Comparison of ENCODE assay signal across 8 cellular contexts in the genomic region with DNA sequence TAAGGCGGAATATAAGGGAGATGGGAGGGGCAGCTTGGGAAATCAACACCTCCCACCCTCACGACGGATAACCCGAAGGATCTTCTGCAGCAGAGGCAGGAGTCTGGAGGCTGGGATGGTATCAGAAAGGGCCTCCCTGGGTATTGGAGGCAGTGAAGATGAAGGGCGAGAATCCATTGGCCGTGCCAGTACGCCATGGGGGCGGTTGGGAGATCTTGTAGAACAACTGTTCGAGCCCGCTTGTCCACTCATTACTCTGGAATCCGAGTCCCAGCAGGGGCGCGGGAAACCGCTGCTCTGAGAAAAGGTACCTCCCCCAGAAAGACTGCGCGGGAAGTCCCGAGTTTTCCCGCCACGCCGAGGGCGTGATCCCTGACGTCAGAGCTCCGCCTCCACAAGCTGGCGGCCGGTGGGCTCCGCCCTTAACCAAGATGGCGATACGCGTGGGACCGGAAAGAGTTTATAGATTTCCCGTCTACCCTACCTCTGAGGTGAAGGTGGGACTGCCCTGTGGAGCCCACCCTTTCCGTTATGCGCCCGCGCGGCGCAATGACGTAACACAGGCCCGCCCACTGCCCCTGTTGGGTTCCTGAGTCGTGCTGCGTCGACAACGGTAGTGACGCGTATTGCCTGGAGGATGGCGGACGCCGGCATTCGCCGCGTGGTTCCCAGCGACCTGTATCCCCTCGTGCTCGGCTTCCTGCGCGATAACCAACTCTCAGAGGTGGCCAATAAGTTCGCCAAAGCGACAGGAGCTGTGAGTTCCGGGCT. TPM values are rescaled to one million over a fixed set of nuclear protein-coding genes. Genes with fewer than 3 reads are reported as not detected.
DNase-seq lines count a peak whose midpoint lies in the region; ATAC-seq and TF ChIP-seq lines count a peak whose summit lies in the region.

Gene NOLC1 (plus strand): TSS at position 616 of the 771 bp plus-strand sequence. CDS start 22 bp downstream, at position 638.

- H3K4me3 ChIP-seq in SU-DHL-6 (ENCODE audit: insufficient read depth, low read length, poor library complexity, severe bottlenecking): peak within 1 kb of the TSS; percentile 95
- H3K4me3 ChIP-seq in osteoblast (ENCODE audit: insufficient read depth, low read length): peak within 1 kb of the TSS; percentile 95
- peak within 1 kb of the TSS; percentile 82 for H3K4me3 ChIP-seq in thoracic aorta

- H3K9me2 ChIP-seq in SU-DHL-6 (replicated peaks; ENCODE audit: insufficient read depth, low read length): no peaks in the 10 kb centered on the region

- H3K4me2 ChIP-seq in SU-DHL-6 (ENCODE audit: low read depth, low read length, poor library complexity, severe bottlenecking): peak within 1 kb of the TSS; percentile 90
- peak within 1 kb of the TSS; percentile 89 for H3K4me2 ChIP-seq in osteoblast (ENCODE audit: insufficient read depth, low read length)

- H3K79me2 ChIP-seq in SU-DHL-6 (ENCODE audit: insufficient read depth, low read length): peaks cover 48% of the 10 kb centered on the region
- peaks cover 53% of the 10 kb centered on the region for H3K79me2 ChIP-seq in osteoblast (ENCODE audit: insufficient read depth, low read length)

- H3K4me1 Mint-ChIP-seq in activated naive CD8-positive, alpha-beta T cell treated with anti-CD3 and anti-CD28 coated beads, Interleukin-2, amount 10 ng/mL, durations not matched to agents 7 days and 5 days: peaks cover 26% of the 10 kb centered on the region
- peaks cover 12% of the 10 kb centered on the region for H3K4me1 Mint-ChIP-seq in glutamatergic neuron (ENCODE audit: low read depth, unreplicated experiment)

- H3K9ac ChIP-seq in SU-DHL-6 (ENCODE audit: low read length): peak within 1 kb of the TSS; percentile 90

- H3K9me3 ChIP-seq in SU-DHL-6 (ENCODE audit: insufficient read depth, low read length) (no peaks in the 10 kb centered on the region), osteoblast (ENCODE audit: low read depth, low read length) (no peaks in the 10 kb centered on the region), thoracic aorta (no peaks in the 10 kb centered on the region)

- ATAC-seq in HG02678 (IDR thresholded peaks at IDR 0.05; ENCODE audit: unreplicated experiment): peak; percentile 94
- peak; percentile 97 for ATAC-seq in activated naive CD8-positive, alpha-beta T cell treated with anti-CD3 and anti-CD28 coated beads, Interleukin-2, amount 10 ng/mL, durations not matched to agents 7 days and 5 days (ENCODE audit: low read depth)
- peak; percentile 98 for ATAC-seq in thoracic aorta (ENCODE audit: insufficient number of reproducible peaks, low FRiP score, low read depth)

- H3K9me3 Mint-ChIP-seq in activated naive CD8-positive, alpha-beta T cell treated with anti-CD3 and anti-CD28 coated beads, Interleukin-2, amount 10 ng/mL, durations not matched to agents 7 days and 5 days: no peaks in the 10 kb centered on the region
- H3K9me3 Mint-ChIP-seq in glutamatergic neuron (ENCODE audit: unreplicated experiment): peaks cover 3% of the 10 kb centered on the region

- H3K27ac ChIP-seq in SU-DHL-6 (ENCODE audit: low read depth, low read length) (peak within 1 kb of the TSS; percentile 83), osteoblast (ENCODE audit: low read depth, low read length) (peak within 1 kb of the TSS; percentile 92), thoracic aorta (peak within 1 kb of the TSS; percentile 81 to 94)

- peaks cover 41% of the 10 kb centered on the region for H3K36me3 Mint-ChIP-seq in activated naive CD8-positive, alpha-beta T cell treated with anti-CD3 and anti-CD28 coated beads, Interleukin-2, amount 10 ng/mL, durations not matched to agents 7 days and 5 days
- no peaks in the 10 kb centered on the region for H3K36me3 Mint-ChIP-seq in glutamatergic neuron (ENCODE audit: unreplicated experiment)

- H3K4me1 ChIP-seq in osteoblast (ENCODE audit: insufficient read depth, low read length) (peaks cover 25% of the 10 kb centered on the region), thoracic aorta (ENCODE audit: control insufficient read depth in 1 of 2, low read depth in 2 of 2) (peaks cover 10 to 29% of the 10 kb centered on the region in 2 donors)

- H3F3A ChIP-seq in SU-DHL-6 (ENCODE audit: insufficient read depth): peaks cover 35% of the 10 kb centered on the region

- H4K20me1 ChIP-seq in SU-DHL-6 (ENCODE audit: low read depth, low read length) (peaks cover 9% of the 10 kb centered on the region), osteoblast (ENCODE audit: insufficient read depth, low read length) (peaks cover 30% of the 10 kb centered on the region)

- H3K27me3 ChIP-seq in SU-DHL-6 (ENCODE audit: low read length) (no peaks in the 10 kb centered on the region), osteoblast (ENCODE audit: insufficient read depth, low read length) (no peaks in the 10 kb centered on the region), thoracic aorta (replicated peaks; ENCODE audit: insufficient read depth) (no peaks in the 10 kb centered on the region)

- no peaks in the 10 kb centered on the region for H3K27me3 Mint-ChIP-seq in activated naive CD8-positive, alpha-beta T cell treated with anti-CD3 and anti-CD28 coated beads, Interleukin-2, amount 10 ng/mL, durations not matched to agents 7 days and 5 days
- no peaks in the 10 kb centered on the region for H3K27me3 Mint-ChIP-seq in glutamatergic neuron (ENCODE audit: unreplicated experiment)

- POLR2A ChIA-PET in activated naive CD8-positive, alpha-beta T cell treated with anti-CD3 and anti-CD28 coated beads, Interleukin-2, amount 10 ng/mL, durations not matched to agents 7 days and 5 days (lab: Charles Lee): interaction anchor here (0.6 to 2.9 kb wide), 12 partner anchors 13 to 361 kb away, joined by 3 to 13 read pairs (median 6); partner anchors contain the start of gene OGA

- H3K4me3 Mint-ChIP-seq in activated naive CD8-positive, alpha-beta T cell treated with anti-CD3 and anti-CD28 coated beads, Interleukin-2, amount 10 ng/mL, durations not matched to agents 7 days and 5 days: peak within 1 kb of the TSS; percentile 88
- H3K4me3 Mint-ChIP-seq in glutamatergic neuron (ENCODE audit: unreplicated experiment): peak within 1 kb of the TSS; percentile 98

- H3K36me3 ChIP-seq in SU-DHL-6 (ENCODE audit: low read length): peaks cover 15% of the 10 kb centered on the region
- peaks cover 53% of the 10 kb centered on the region for H3K36me3 ChIP-seq in osteoblast (ENCODE audit: insufficient read depth, low read length)
- H3K36me3 ChIP-seq in thoracic aorta: peaks cover 14% of the 10 kb centered on the region

- TF ChIP-seq POLR2A in GM10847 (IDR thresholded peaks at IDR 0.05; ENCODE audit: extremely low read depth, insufficient read length): peak; percentile 92

- H3K27ac Mint-ChIP-seq in activated naive CD8-positive, alpha-beta T cell treated with anti-CD3 and anti-CD28 coated beads, Interleukin-2, amount 10 ng/mL, durations not matched to agents 7 days and 5 days: peak within 1 kb of the TSS; percentile 86
- peak within 1 kb of the TSS; percentile 90 for H3K27ac Mint-ChIP-seq in glutamatergic neuron (ENCODE audit: unreplicated experiment)

- peak; percentile 90 for DNase-seq in NCI-H128 (lab: John Stamatoyannopoulos, UW; ENCODE audit: unreplicated experiment)
- DNase-seq in activated naive CD8-positive, alpha-beta T cell treated with anti-CD3 and anti-CD28 coated beads, Interleukin-2, amount 10 ng/mL, durations not matched to agents 7 days and 5 days: peak; percentile 99
- DNase-seq in glutamatergic neuron: peak; percentile 99
- DNase-seq in osteoblast (ENCODE audit: insufficient read length, low spot score, missing footprints): peak; percentile 93
- DNase-seq in thoracic aorta (ENCODE audit: low spot score): peak; percentile 97

- TF ChIP-seq CTCF in SU-DHL-6 (IDR thresholded peaks at IDR 0.05; ENCODE audit: insufficient read depth, low read length, poor library complexity, severe bottlenecking) (no peak), glutamatergic neuron (IDR thresholded peaks at IDR 0.05; ENCODE audit: partially characterized antibody, unreplicated experiment) (no peak), osteoblast (IDR thresholded peaks at IDR 0.05; ENCODE audit: extremely low read depth, low read depth, low read length) (no peak), thoracic aorta (IDR thresholded peaks at IDR 0.05) (no peak)

- H2AFZ ChIP-seq in SU-DHL-6 (ENCODE audit: low read depth, low read length, severe bottlenecking) (peak within 1 kb of the TSS; percentile 49), osteoblast (ENCODE audit: low read length) (peak within 1 kb of the TSS; percentile 82)

RNA-seq across cellular contexts. Expression of gene NOLC1, which starts in this region (rescaled TPM):
- 10 to 100 TPM; 73.8 to 78.3 TPM for total RNA-seq in activated naive CD8-positive, alpha-beta T cell treated with anti-CD3 and anti-CD28 coated beads, Interleukin-2, amount 10 ng/mL, durations not matched to agents 7 days and 5 days
- total RNA-seq in glutamatergic neuron (ENCODE audit: unreplicated experiment): 59.5 TPM
- total RNA-seq in osteoblast: 13.3 and 18.1 TPM in 2 replicates
- total RNA-seq in thoracic aorta: 100 to 1,000 TPM in 1 of 2 donors, 10 to 100 TPM in 1; 34.1 to 104 TPM

Comparison
In these comparisons a context has a peak if more than half of its experiments do, and no peak if none do; other contexts are left out.
1. Peak in every context shown above with its lines: DNase-seq, ATAC-seq, H3K4me3 ChIP-seq and H3K27ac ChIP-seq.